ENCODE assay signal across 8 cellular contexts in the genomic region with DNA sequence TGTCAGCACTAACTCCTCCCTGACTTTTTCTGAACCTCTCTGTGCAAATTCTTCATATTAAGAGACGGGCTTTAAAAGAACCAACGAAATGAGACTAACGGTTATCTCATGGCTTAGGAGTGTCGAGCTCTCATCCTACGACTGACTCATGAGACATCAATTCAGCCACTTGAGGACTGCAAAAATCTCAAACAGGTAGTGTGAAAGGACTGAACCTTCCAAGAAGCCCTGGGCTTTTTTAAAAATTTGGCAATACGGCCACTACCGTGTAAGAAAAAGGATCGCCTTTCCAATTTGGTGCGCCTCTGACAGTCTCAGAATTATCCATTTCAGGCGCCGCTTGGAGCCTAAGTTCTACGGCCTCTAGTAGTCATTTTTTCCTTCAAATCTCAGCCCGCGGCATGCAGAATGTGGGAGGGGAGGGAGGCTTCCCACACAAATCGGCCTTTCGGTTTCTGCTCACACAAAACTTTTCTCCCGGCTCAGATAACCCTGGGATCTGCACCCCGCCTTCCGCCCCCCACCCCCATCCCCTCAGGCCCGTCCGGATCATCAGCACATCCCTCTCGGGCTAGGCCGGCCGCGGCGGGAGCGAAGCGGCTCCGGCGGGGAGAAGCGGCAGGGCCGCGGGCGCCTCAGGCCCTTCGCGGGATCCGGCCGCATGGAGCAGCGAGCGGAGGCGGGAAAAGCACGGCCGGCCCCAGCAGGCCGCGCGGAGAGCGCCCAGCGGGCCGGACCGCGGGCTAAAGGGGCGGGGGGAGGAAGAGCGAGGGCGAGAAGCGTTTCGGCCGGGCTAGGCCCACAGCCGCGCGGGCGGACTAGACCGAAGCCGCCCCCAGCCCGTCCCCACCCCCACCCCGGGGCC. TPM values are rescaled to one million over a fixed set of nuclear protein-coding genes. Genes with fewer than 3 reads are reported as not detected.
A peak's percentile ranks its signal among the peaks of the same experiment; 100 is the strongest.
DNase-seq lines count a peak whose midpoint lies in the region; ATAC-seq and TF ChIP-seq lines count a peak whose summit lies in the region.

No MANE protein-coding gene starts in this region.

- no peaks in the 10 kb centered on the region for H3K9me3 ChIP-seq in heart left ventricle
- no peaks in the 10 kb centered on the region for H3K9me3 ChIP-seq in prostate gland

- H3K27ac ChIP-seq in heart left ventricle (peak overlapping the region; percentile 84 to 99 (median 94)), prostate gland (peak overlapping the region; percentile 85 to 97)

- DNase-seq in NOMO-1 (lab: John Stamatoyannopoulos, UW; ENCODE audit: unreplicated experiment in 2 of 2) (peak; percentile 25 to 43), NOMO-1 treated with dmso at 0.1 percent for 144 hours (lab: John Stamatoyannopoulos, UW; ENCODE audit: unreplicated experiment) (no peak), RPMI7951 (ENCODE audit: low read depth) (peak; percentile 82), heart left ventricle (peak in 1 of 5 donors; percentile 35), prostate gland (ENCODE audit: low spot score) (no peak), COLO829 (ENCODE audit: low spot score) (no peak)

- peaks cover 10% of the 10 kb centered on the region for H3K36me3 Mint-ChIP-seq in activated naive CD4-positive, alpha-beta T cell treated with anti-CD3 and anti-CD28 coated beads, Interleukin-2, amount 50 U/mL, for 24 hours

- intact Hi-C loops in heart left ventricle (cut with DNase I), result loop anchor here in 9 of 10 donors (1.0 to 10.0 kb wide), 14 partner anchors 23 to 191 kb away; a partner anchor contains a TSS
- intact Hi-C loops in prostate gland (cut with DNase I), result loop anchor here (2.0 kb wide), 1 partner anchor 25 kb away; a partner anchor contains a TSS

- peak overlapping the region; percentile 96 for H3K27ac Mint-ChIP-seq in activated naive CD4-positive, alpha-beta T cell treated with anti-CD3 and anti-CD28 coated beads, Interleukin-2, amount 50 U/mL, for 24 hours

- WGBS in heart left ventricle, 4 donors, result 0% methylated on average over 40 to 65 of the region's 65 CpGs
- 1% methylated on average over 57 of the region's 65 CpGs for WGBS in prostate gland

- TF ChIP-seq CTCF in heart left ventricle (IDR thresholded peaks at IDR 0.05) (no peak), prostate gland (IDR thresholded peaks at IDR 0.05) (peak in 1 of 4 experiments; percentile 15)

- ATAC-seq in HG03025 (IDR thresholded peaks at IDR 0.05; ENCODE audit: low FRiP score, unreplicated experiment), result peak; percentile 11
- peak in 2 of 4 donors; percentile 50 to 59 for ATAC-seq in heart left ventricle

- H3K27me3 ChIP-seq in heart left ventricle, result no peaks in the 10 kb centered on the region
- H3K27me3 ChIP-seq in prostate gland (replicated peaks; ENCODE audit: insufficient read depth), result no peaks in the 10 kb centered on the region

- H3K4me1 ChIP-seq in heart left ventricle (peaks cover 0 to 57% (median 43%) of the 10 kb centered on the region in 12 donors), prostate gland (replicated peaks) (no peaks in the 10 kb centered on the region)

- H3K4me3 Mint-ChIP-seq in activated naive CD4-positive, alpha-beta T cell treated with anti-CD3 and anti-CD28 coated beads, Interleukin-2, amount 50 U/mL, for 24 hours, result peak overlapping the region; percentile 98

- TF ChIP-seq POLR2A in heart left ventricle (IDR thresholded peaks at IDR 0.05), result no peak
- no peak for TF ChIP-seq POLR2A in prostate gland (IDR thresholded peaks at IDR 0.05)

- peaks cover 49% of the 10 kb centered on the region for H3K4me1 Mint-ChIP-seq in activated naive CD4-positive, alpha-beta T cell treated with anti-CD3 and anti-CD28 coated beads, Interleukin-2, amount 50 U/mL, for 24 hours

- H3K9me3 Mint-ChIP-seq in activated naive CD4-positive, alpha-beta T cell treated with anti-CD3 and anti-CD28 coated beads, Interleukin-2, amount 50 U/mL, for 24 hours, result no peaks in the 10 kb centered on the region

- peaks cover 0 to under 1% (median 0%) of the 10 kb centered on the region in 9 donors for H3K36me3 ChIP-seq in heart left ventricle
- H3K36me3 ChIP-seq in prostate gland, result no peaks in the 10 kb centered on the region

- no peaks in the 10 kb centered on the region for H3K27me3 Mint-ChIP-seq in activated naive CD4-positive, alpha-beta T cell treated with anti-CD3 and anti-CD28 coated beads, Interleukin-2, amount 50 U/mL, for 24 hours

- peak overlapping the region; percentile 73 to 95 (median 89) for H3K4me3 ChIP-seq in heart left ventricle
- H3K4me3 ChIP-seq in prostate gland, result peak overlapping the region; percentile 95 to 98

RNA-seq across cellular contexts. Expression of a gene that starts 0.6 kb away (rescaled TPM):
- total RNA-seq in RPMI7951 (2014; rRNA removed; shearing (Covaris generic)), result 136 and 142 TPM in 2 replicates
- 10 to 100 TPM; 38.0 to 83.5 (median 69.2) TPM for total RNA-seq in heart left ventricle
- polyA plus RNA-seq in heart left ventricle, result 10 to 100 TPM; 39.8 to 96.1 TPM
- total RNA-seq in prostate gland, result 10 to 100 TPM; 85.8 to 88.1 TPM

RNA-seq across cellular contexts. Expression of a gene that starts 26.2 kb away (rescaled TPM):
- total RNA-seq in RPMI7951 (2014; rRNA removed; shearing (Covaris generic)), result 15.7 and 21.1 TPM in 2 replicates
- total RNA-seq in heart left ventricle (10 to 100 TPM in 6 of 9 donors, 1 to 10 TPM in 3; 8.1 to 29.8 (median 14.2) TPM), prostate gland (10 to 100 TPM; 25.3 to 29.5 TPM)
- 1 to 10 TPM; 3.1 to 4.9 TPM for polyA plus RNA-seq in heart left ventricle

Comparison
In these comparisons a context has a peak if more than half of its experiments do, and no peak if none do; other contexts are left out.
1. DNase-seq: peak in NOMO-1 (2 of 2) and RPMI7951 (single experiment); none in NOMO-1 treated with dmso at 0.1 percent for 144 hours (single experiment), prostate gland (single experiment) and COLO829 (single experiment).